7 cellular contexts compared by ENCODE assay signal in the genomic region with DNA sequence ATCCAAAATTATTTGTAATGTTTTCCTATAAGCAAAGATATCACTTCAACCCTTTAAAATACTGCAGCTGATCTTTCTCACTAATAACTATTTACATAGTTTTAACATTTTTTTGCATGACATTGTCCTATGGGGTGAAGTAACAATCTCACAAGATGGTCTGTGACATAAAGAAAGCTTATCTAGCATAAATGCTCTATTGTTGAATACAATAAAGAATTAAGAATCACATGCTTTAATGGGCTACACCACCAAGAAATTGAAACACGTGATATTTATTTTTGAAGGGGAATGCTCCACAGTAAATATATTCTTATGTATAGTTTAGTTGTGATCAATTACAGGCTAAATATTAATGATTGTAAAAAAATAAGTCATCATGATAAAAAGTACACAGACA.
"Had no signal": no experiment of that assay in that cellular context is flagged by ENCODE, and none has a peak within 500 bp of the region (broad histone marks: within the 10 kb centered on the region; RNA-seq: fewer than 3 reads in every experiment).

No MANE protein-coding gene starts in this region.

- H3K27ac Mint-ChIP-seq: GM23338, H9, HFFc6 had no signal

- H3K4me3 Mint-ChIP-seq: GM23338, H9, HFFc6 had no signal

- DNase-seq: GM23248, GOT3, H7, H9, HCEC 1CT, HFFc6 had no signal
